ENCODE assay signal across 13 cellular contexts in genomic region chr19:8697671-8698432, GRCh38. TPM values are rescaled to one million over a fixed set of nuclear protein-coding genes. Genes with fewer than 3 reads are reported as not detected.
DNase-seq lines count a peak whose midpoint lies in the region; ATAC-seq and TF ChIP-seq lines count a peak whose summit lies in the region.
"Had no signal": no experiment of that assay in that cellular context is flagged by ENCODE, and none has a peak within 500 bp of the region (broad histone marks: within the 10 kb centered on the region; RNA-seq: fewer than 3 reads in every experiment).

No MANE protein-coding gene starts in this region.

- no peak overlapping the region for H3K4me2 ChIP-seq in PC-3 (ENCODE audit: low read length)

- H3F3A ChIP-seq in PC-3 (ENCODE audit: low read length, unreplicated experiment) = no peaks in the 10 kb centered on the region

- WGBS in iPS DF 6.9 (ENCODE audit: insufficient coverage, insufficient read length) = no CpG with 5 or more reads among the region's 60 CpGs

- H3K27me3 Mint-ChIP-seq in CD14-positive monocyte (ENCODE audit: low read depth in 3 of 3) = peaks cover 18 to 54% (median 25%) of the 10 kb centered on the region in 3 donors

- ATAC-seq in PC-3 = no peak
- ATAC-seq in GM21825 (IDR thresholded peaks at IDR 0.05; ENCODE audit: unreplicated experiment) = no peak
- ATAC-seq: left lobe of liver; naive thymus-derived CD4-positive, alpha-beta T cell; sciatic nerve had no signal

- no TSS peak for BruUV-seq in PC-3 (replicated peaks; lab: Mats Ljungman, UMichigan)

- no peak overlapping the region for H3K9ac ChIP-seq in PC-3 (ENCODE audit: low read length)

- H3K9me3 ChIP-seq in PC-3 (ENCODE audit: low read length) = no peaks in the 10 kb centered on the region
- no peaks in the 10 kb centered on the region for H3K9me3 ChIP-seq in iPS DF 6.9 (ENCODE audit: control insufficient read depth, insufficient read depth, low read length)

- H3K4me1 Mint-ChIP-seq in CD14-positive monocyte = peaks cover 25% of the 10 kb centered on the region

- no peaks in the 10 kb centered on the region for H3K4me1 ChIP-seq in PC-3 (ENCODE audit: insufficient read depth, low read length)
- H3K4me1 ChIP-seq in iPS DF 6.9 (ENCODE audit: control insufficient read depth, insufficient read depth, low read length) = no peaks in the 10 kb centered on the region

- no peaks in the 10 kb centered on the region for H3K79me2 ChIP-seq in PC-3 (ENCODE audit: low read length)

- DNase-seq in CD14-positive monocyte (ENCODE audit: low spot score) (no peak), Daoy (ENCODE audit: low read depth) (peak; percentile 19), PC-3 (no peak), iPS DF 6.9 (ENCODE audit: low read depth, low spot score) (peak; percentile 58), NCI-H226 (no peak)
- DNase-seq in NK-92 treated with Interleukin-12 subunit alpha and Interleukin-12 subunit beta, amount 100 ng/mL, for 24 hours (lab: John Stamatoyannopoulos, UW) = no peak
- DNase-seq: activated effector memory CD4-positive, alpha-beta T cell treated with Interleukin-2 at 50 U/mL for 16 hours; naive thymus-derived CD4-positive, alpha-beta T cell; NCI-H187 treated with DMSO at 0.1 percent for 48 hours had no signal

- no peaks in the 10 kb centered on the region for H4K20me1 ChIP-seq in PC-3 (ENCODE audit: low read length)

- H3K4me3 Mint-ChIP-seq in CD14-positive monocyte = no peak overlapping the region
- H3K4me3 Mint-ChIP-seq: naive thymus-derived CD4-positive, alpha-beta T cell had no signal

- H2AFZ ChIP-seq in PC-3 (ENCODE audit: low read length) = no peak overlapping the region

- H3K36me3 ChIP-seq in PC-3 (ENCODE audit: low read depth, low read length) = no peaks in the 10 kb centered on the region
- no peaks in the 10 kb centered on the region for H3K36me3 ChIP-seq in iPS DF 6.9 (ENCODE audit: control insufficient read depth, insufficient read depth, low read length)

- H3K27ac ChIP-seq in PC-3 (ENCODE audit: low read length) = no peak overlapping the region
- no peak overlapping the region for H3K27ac ChIP-seq in iPS DF 6.9 (ENCODE audit: low read length)

- TF ChIP-seq CTCF in CD14-positive monocyte (IDR thresholded peaks at IDR 0.05) (peak; percentile 16), PC-3 (conservative IDR thresholded peaks at IDR 0.05; ENCODE audit: low read depth, low read length) (peak; percentile 56)

- H3K27me3 ChIP-seq in PC-3 (ENCODE audit: low read length) = peaks cover 10% of the 10 kb centered on the region
- no peaks in the 10 kb centered on the region for H3K27me3 ChIP-seq in iPS DF 6.9 (ENCODE audit: control insufficient read depth, insufficient read depth, low read length)

- H3K9me2 ChIP-seq in PC-3 (replicated peaks; ENCODE audit: low read length) = no peaks in the 10 kb centered on the region

- H3K36me3 Mint-ChIP-seq in CD14-positive monocyte = no peaks in the 10 kb centered on the region

- H3K9me3 Mint-ChIP-seq in CD14-positive monocyte = peaks cover 0 to 2% (median 0%) of the 10 kb centered on the region in 7 donors

- CTCF ChIA-PET in PC-3 (lab: Charles Lee) = interaction anchor here (0.6 kb wide), 1 partner anchor 392 kb away, joined by 10 read pairs; no protein-coding TSS in a partner anchor

- H3K4me3 ChIP-seq in PC-3 (ENCODE audit: low read length) = no peak overlapping the region
- no peak overlapping the region for H3K4me3 ChIP-seq in iPS DF 6.9 (ENCODE audit: low read length)

- intact Hi-C loops in CD14-positive monocyte (cut with micrococcal nuclease) (loop anchor here in 1 of 2 donors (10.0 kb wide), 1 partner anchor 83 kb away; the partner anchor contains the start of gene ADAMTS10), PC-3 (cut with micrococcal nuclease) (no loop called here)

- POLR2A ChIA-PET in PC-3 (lab: Charles Lee; ENCODE audit: unreplicated experiment) = no interaction called here

- H3K27ac Mint-ChIP-seq in CD14-positive monocyte = no peak overlapping the region

RNA-seq across cellular contexts. Expression of gene ACTL9, which starts 0.7 kb away (rescaled TPM):
- polyA plus RNA-seq in CD14-positive monocyte = not detected
- total RNA-seq in Daoy (2014; rRNA removed; shearing (Covaris generic)) = not detected in 2 replicates
- not detected in 2 replicates for total RNA-seq in PC-3 (2014; rRNA removed)
- total RNA-seq: left lobe of liver; naive thymus-derived CD4-positive, alpha-beta T cell; sciatic nerve; temporal lobe had no signal
- polyA plus RNA-seq: naive thymus-derived CD4-positive, alpha-beta T cell had no signal

RNA-seq across cellular contexts. Expression of gene OR2Z1, which starts 23.6 kb away (rescaled TPM):
- not detected for polyA plus RNA-seq in CD14-positive monocyte
- total RNA-seq in Daoy (2014; rRNA removed; shearing (Covaris generic)) = not detected in 2 replicates
- total RNA-seq in PC-3 (2014; rRNA removed) = not detected in 2 replicates
- total RNA-seq: left lobe of liver, sciatic nerve, temporal lobe had no signal
- polyA plus RNA-seq: naive thymus-derived CD4-positive, alpha-beta T cell had no signal

Comparison
In these comparisons a context has a peak if more than half of its experiments do, and no peak if none do; other contexts are left out.
1. DNase-seq: peak in Daoy (single experiment) and iPS DF 6.9 (single experiment); none in CD14-positive monocyte (single experiment), PC-3 (single experiment), NK-92 treated with Interleukin-12 subunit alpha and Interleukin-12 subunit beta, amount 100 ng/mL, for 24 hours (single experiment) and NCI-H226 (single experiment).